ENCODE assay signal across 4 cellular contexts in genomic region chr20:29891555-29891954, GRCh38.
DNase-seq lines count a peak whose midpoint lies in the region; TF ChIP-seq lines count a peak whose summit lies in the region.
"Not testable (repeated sequence)": the region's sequence is repeated elsewhere in the genome, so short reads cannot be mapped to it uniquely, and the experiment has no call there.

No MANE protein-coding gene starts in this region.

- H3K4me3 ChIP-seq in Karpas-422 (ENCODE audit: low read length); esophagus muscularis mucosa: not testable (repeated sequence)
- peak overlapping the region; percentile 9 for H3K4me3 ChIP-seq in endodermal cell (ENCODE audit: low read length)

- H3K9ac ChIP-seq in Karpas-422 (ENCODE audit: low read length); endodermal cell (ENCODE audit: extremely low read depth, low read length, poor library complexity, severe bottlenecking): not testable (repeated sequence)

- H3K27me3 ChIP-seq in Karpas-422 (ENCODE audit: low read length); endodermal cell (ENCODE audit: control insufficient read depth, insufficient read depth, low read length, poor library complexity, severe bottlenecking); esophagus muscularis mucosa: not testable (repeated sequence)

- H3K4me3 Mint-ChIP-seq in endodermal cell, result not testable (repeated sequence)

- not testable (repeated sequence) for H3K9me3 ChIP-seq in Karpas-422 (ENCODE audit: low read length); esophagus muscularis mucosa
- H3K9me3 ChIP-seq in endodermal cell (ENCODE audit: control insufficient read depth, low read length), result peaks cover 61% of the 10 kb centered on the region

- TF ChIP-seq EP300 in esophagus muscularis mucosa (IDR thresholded peaks at IDR 0.05), result not testable (repeated sequence)

- intact Hi-C loops in esophagus muscularis mucosa (cut with DNase I), result not testable (repeated sequence)

- H3K36me3 Mint-ChIP-seq in endodermal cell (ENCODE audit: low read depth), result not testable (repeated sequence)

- not testable (repeated sequence) for H4K20me1 ChIP-seq in Karpas-422 (ENCODE audit: insufficient read depth, low read depth, low read length)

- H3K79me2 ChIP-seq in Karpas-422 (ENCODE audit: low read length), result not testable (repeated sequence)

- H3K27ac ChIP-seq in Karpas-422 (ENCODE audit: low read length); endodermal cell (ENCODE audit: low read depth, low read length); esophagus muscularis mucosa (replicated peaks in 1 of 4): not testable (repeated sequence)

- H2AFZ ChIP-seq in Karpas-422 (ENCODE audit: low read length), result 0 out of 2 replicates have a peak overlapping the region, but pooled peaks have one; percentile 2

- WGBS in endodermal cell (ENCODE audit: insufficient coverage in 1 of 2, insufficient read length in 1 of 2), 2 experiments, result 88 to 89% methylated on average over 5 of the region's 5 CpGs
- WGBS in esophagus muscularis mucosa, result 88% methylated on average over 5 of the region's 5 CpGs

- H3K9me3 Mint-ChIP-seq in endodermal cell, result peaks cover 28% of the 10 kb centered on the region

- H3K9me2 ChIP-seq in Karpas-422 (replicated peaks; ENCODE audit: insufficient read depth, low read length), result not testable (repeated sequence)

- TF ChIP-seq POLR2A in esophagus muscularis mucosa (IDR thresholded peaks at IDR 0.05; ENCODE audit: low read depth), result not testable (repeated sequence)

- not testable (repeated sequence) for H3K4me1 ChIP-seq in Karpas-422 (ENCODE audit: low read length); endodermal cell (ENCODE audit: control insufficient read depth, insufficient read depth, low read length); esophagus muscularis mucosa

- DNase-seq in Karpas-422, result peak; percentile 39
- DNase-seq in dedifferentiated amniotic fluid mesenchymal stem cell (ENCODE audit: extremely low spot score), result peak; percentile 13
- not testable (repeated sequence) for DNase-seq in endodermal cell
- DNase-seq in esophagus muscularis mucosa (ENCODE audit: extremely low spot score), result peak; percentile 90

- H3K4me2 ChIP-seq in Karpas-422 (ENCODE audit: low read depth, low read length, poor library complexity, severe bottlenecking), result not testable (repeated sequence)

- not testable (repeated sequence) for H3K4me1 Mint-ChIP-seq in endodermal cell

- H3K27ac Mint-ChIP-seq in endodermal cell, result not testable (repeated sequence)

- H3K36me3 ChIP-seq in Karpas-422 (ENCODE audit: insufficient read depth, low read length); endodermal cell (ENCODE audit: control insufficient read depth, insufficient read depth, low read length); esophagus muscularis mucosa: not testable (repeated sequence)

- not testable (repeated sequence) for H3K27me3 Mint-ChIP-seq in endodermal cell (ENCODE audit: insufficient read depth)

- not testable (repeated sequence) for TF ChIP-seq CTCF in endodermal cell (conservative IDR thresholded peaks at IDR 0.05); esophagus muscularis mucosa (IDR thresholded peaks at IDR 0.05)
